In genomic region chr14:104824353-104824997, GRCh38 we compare ENCODE assay signal across 12 cellular contexts. TPM values are rescaled to one million over a fixed set of nuclear protein-coding genes. Genes with fewer than 3 reads are reported as not detected.
A peak's percentile ranks its signal among the peaks of the same experiment; 100 is the strongest.
DNase-seq lines count a peak whose midpoint lies in the region; ATAC-seq lines count a peak whose summit lies in the region.
"Had no signal": no experiment of that assay in that cellular context is flagged by ENCODE, and none has a peak within 500 bp of the region (broad histone marks: within the 10 kb centered on the region; RNA-seq: fewer than 3 reads in every experiment).

No MANE protein-coding gene starts in this region.

- no peaks in the 10 kb centered on the region for H3K27me3 Mint-ChIP-seq in activated naive CD4-positive, alpha-beta T cell treated with anti-CD3 and anti-CD28 coated beads, Interleukin-2, amount 50 U/mL, for 24 hours
- H3K27me3 Mint-ChIP-seq in T-cell (peaks cover 0 to 15% of the 10 kb centered on the region in 2 donors), immature natural killer cell (ENCODE audit: low read depth in 3 of 3) (peaks cover 10 to 14% (median 11%) of the 10 kb centered on the region in 3 donors)
- H3K27me3 Mint-ChIP-seq in stimulated activated naive CD8-positive, alpha-beta T cell treated with anti-CD3 and anti-CD28 coated beads, Interleukin-15, amount 100 ng/mL, for 72 hours = peaks cover 27% of the 10 kb centered on the region

- DNase-seq in activated naive CD4-positive, alpha-beta T cell (lab: John Stamatoyannopoulos, UW) = no peak
- DNase-seq in T-cell (no peak), immature natural killer cell (no peak), GOT3 (lab: John Stamatoyannopoulos, UW) (no peak)
- no peak for DNase-seq in stimulated activated naive CD8-positive, alpha-beta T cell treated with anti-CD3 and anti-CD28 coated beads, Interleukin-15, amount 100 ng/mL, for 72 hours
- DNase-seq: gastrocnemius medialis; NCI-H187; stimulated activated CD4-positive, alpha-beta T cell treated with anti-CD3 and anti-CD28 coated beads, Interleukin-15, amount 100 ng/mL, for 24 hours had no signal

- H3K4me3 Mint-ChIP-seq in activated naive CD4-positive, alpha-beta T cell treated with anti-CD3 and anti-CD28 coated beads, Interleukin-2, amount 50 U/mL, for 24 hours = peak overlapping the region; percentile 91
- H3K4me3 Mint-ChIP-seq in T-cell = peak overlapping the region; percentile 79 to 94 (median 83)
- H3K4me3 Mint-ChIP-seq in immature natural killer cell = peak overlapping the region; percentile 62 to 85 (median 82)
- peak overlapping the region; percentile 89 to 91 for H3K4me3 Mint-ChIP-seq in stimulated activated naive CD8-positive, alpha-beta T cell treated with anti-CD3 and anti-CD28 coated beads, Interleukin-15, amount 100 ng/mL, for 72 hours

- H3K4me1 Mint-ChIP-seq in activated naive CD4-positive, alpha-beta T cell treated with anti-CD3 and anti-CD28 coated beads, Interleukin-2, amount 50 U/mL, for 24 hours = peaks cover 21% of the 10 kb centered on the region
- H3K4me1 Mint-ChIP-seq in T-cell (peaks cover 20 to 27% (median 25%) of the 10 kb centered on the region in 3 donors), immature natural killer cell (peaks cover 23 to 25% of the 10 kb centered on the region in 2 donors)
- H3K4me1 Mint-ChIP-seq in stimulated activated naive CD8-positive, alpha-beta T cell treated with anti-CD3 and anti-CD28 coated beads, Interleukin-15, amount 100 ng/mL, for 72 hours = peaks cover 25% of the 10 kb centered on the region

- no peak for ATAC-seq in T-cell (replicated peaks in 1 of 4)
- ATAC-seq in stimulated activated naive CD8-positive, alpha-beta T cell treated with anti-CD3 and anti-CD28 coated beads, Interleukin-15, amount 100 ng/mL, for 72 hours = no peak
- no peak for ATAC-seq in GM21576 (IDR thresholded peaks at IDR 0.05; ENCODE audit: unreplicated experiment)
- no peak for ATAC-seq in GM18517 (IDR thresholded peaks at IDR 0.05; ENCODE audit: unreplicated experiment)
- ATAC-seq: gastrocnemius medialis, Right ventricle myocardium inferior had no signal

- peak overlapping the region; percentile 13 for H3K27ac Mint-ChIP-seq in activated naive CD4-positive, alpha-beta T cell treated with anti-CD3 and anti-CD28 coated beads, Interleukin-2, amount 50 U/mL, for 24 hours
- H3K27ac Mint-ChIP-seq in T-cell = peak overlapping the region in 1 of 2 donors; percentile 49
- peak overlapping the region in 3 of 6 donors; percentile 29 to 70 (median 31) for H3K27ac Mint-ChIP-seq in immature natural killer cell
- H3K27ac Mint-ChIP-seq in stimulated activated naive CD8-positive, alpha-beta T cell treated with anti-CD3 and anti-CD28 coated beads, Interleukin-15, amount 100 ng/mL, for 72 hours = no peak overlapping the region

- no peaks in the 10 kb centered on the region for H3K36me3 Mint-ChIP-seq in activated naive CD4-positive, alpha-beta T cell treated with anti-CD3 and anti-CD28 coated beads, Interleukin-2, amount 50 U/mL, for 24 hours
- H3K36me3 Mint-ChIP-seq in T-cell (no peaks in the 10 kb centered on the region), immature natural killer cell (peaks cover 0 to 3% (median 0%) of the 10 kb centered on the region in 3 donors)

- CTCF ChIA-PET in T-cell (lab: Charles Lee) = interaction anchor here in 1 of 2 donors (2.6 kb wide), 1 partner anchor 72 kb away, joined by 11 read pairs; the partner anchor contains the start of gene SIVA1

- H3K9me3 Mint-ChIP-seq in activated naive CD4-positive, alpha-beta T cell treated with anti-CD3 and anti-CD28 coated beads, Interleukin-2, amount 50 U/mL, for 24 hours = no peaks in the 10 kb centered on the region
- H3K9me3 Mint-ChIP-seq in T-cell (peaks cover 0 to 7% (median 0%) of the 10 kb centered on the region in 3 donors), immature natural killer cell (no peaks in the 10 kb centered on the region)
- peaks cover 11 to 14% of the 10 kb centered on the region in 2 donors for H3K9me3 Mint-ChIP-seq in stimulated activated naive CD8-positive, alpha-beta T cell treated with anti-CD3 and anti-CD28 coated beads, Interleukin-15, amount 100 ng/mL, for 72 hours

- POLR2A ChIA-PET in T-cell (lab: Charles Lee) = interaction anchor here in 1 of 2 donors (0.6 kb wide), 1 partner anchor 40 kb away, joined by 3 read pairs; no protein-coding TSS in a partner anchor

RNA-seq across cellular contexts. Expression of gene ZBTB42, which starts 23.6 kb away (rescaled TPM):
- total RNA-seq in T-cell = 10 to 100 TPM in 1 of 5 donors, 1 to 10 TPM in 4; 3.5 to 10.5 (median 9.4) TPM
- 1 to 10 TPM in 2 of 3 donors, under 1 TPM in 1; 0.25 to 2.4 (median 2.0) TPM for polyA plus RNA-seq in immature natural killer cell

RNA-seq across cellular contexts. Expression of gene AKT1, which starts 28.9 kb away (rescaled TPM):
- 100 to 1,000 TPM in 2 of 5 donors, 10 to 100 TPM in 3; 68.4 to 113 (median 99.7) TPM for total RNA-seq in T-cell
- 10 to 100 TPM; 14.8 to 23.3 (median 21.3) TPM for polyA plus RNA-seq in immature natural killer cell

RNA-seq across cellular contexts. Expression of gene CEP170B, which starts 40.6 kb away (rescaled TPM):
- total RNA-seq in T-cell = 10 to 100 TPM in 1 of 5 donors, 1 to 10 TPM in 4; 2.8 to 11.2 (median 6.9) TPM
- not detected for polyA plus RNA-seq in immature natural killer cell
